7 cellular contexts compared by ENCODE assay signal in the genomic region with DNA sequence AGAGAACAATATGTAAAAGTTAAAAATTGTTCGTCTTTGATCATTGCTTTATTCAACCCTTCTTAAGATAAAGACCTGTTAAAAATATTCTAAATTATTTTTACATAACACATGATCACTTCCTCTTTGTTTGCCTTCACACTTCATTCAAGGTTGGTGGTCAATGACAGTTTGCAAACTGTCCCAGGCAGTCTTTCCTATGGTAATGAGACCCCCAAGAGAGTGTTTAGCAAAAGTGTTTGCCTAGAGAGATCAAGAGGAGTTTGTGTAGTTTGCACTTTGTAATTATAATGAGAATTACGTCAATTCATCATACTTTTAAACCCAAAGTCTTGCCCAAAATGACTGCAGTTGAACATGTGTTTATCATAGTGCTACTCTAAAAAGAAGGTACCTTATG.
"Had no signal": no experiment of that assay in that cellular context is flagged by ENCODE, and none has a peak within 500 bp of the region (broad histone marks: within the 10 kb centered on the region; RNA-seq: fewer than 3 reads in every experiment).

No MANE protein-coding gene starts in this region.

- H3K4me1 ChIP-seq: HAP-1 had no signal

- DNase-seq: HFFc6, IMR-90, KG1 had no signal

- H3K36me3 ChIP-seq: HAP-1 had no signal

- H3K4me3 ChIP-seq: HAP-1, K562 had no signal

- H3K27ac ChIP-seq: HL-60 had no signal

- H3K27ac Mint-ChIP-seq: HFFc6 had no signal

- H3K4me3 Mint-ChIP-seq: HFFc6 had no signal

- ATAC-seq: HCT116, K562 had no signal
